10 cellular contexts compared by ENCODE assay signal in the genomic region with DNA sequence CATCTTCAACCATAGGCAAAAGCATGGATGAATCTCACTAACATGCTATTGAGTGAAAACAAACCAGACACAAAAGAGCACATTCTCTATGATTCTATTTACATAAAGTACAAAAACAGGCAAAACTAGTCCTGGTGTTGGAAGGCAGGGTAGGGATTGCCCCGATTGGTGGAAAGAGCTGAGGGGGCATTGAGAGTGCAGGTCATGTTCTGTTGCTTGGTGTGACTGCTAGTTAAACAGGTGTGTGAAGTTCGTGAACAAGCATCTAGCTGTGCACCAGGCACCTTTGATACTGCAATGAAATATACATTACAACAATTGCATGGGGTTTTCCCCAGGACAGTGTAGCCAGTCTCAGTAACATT. TPM values are rescaled to one million over a fixed set of nuclear protein-coding genes. Genes with fewer than 3 reads are reported as not detected.
DNase-seq lines count a peak whose midpoint lies in the region; ATAC-seq and TF ChIP-seq lines count a peak whose summit lies in the region.
"Had no signal": no experiment of that assay in that cellular context is flagged by ENCODE, and none has a peak within 500 bp of the region (broad histone marks: within the 10 kb centered on the region; RNA-seq: fewer than 3 reads in every experiment).

No MANE protein-coding gene starts in this region.

- no peaks in the 10 kb centered on the region for H3F3A ChIP-seq in MM.1S (ENCODE audit: insufficient read depth, low read length)

- no peaks in the 10 kb centered on the region for H3K79me2 ChIP-seq in MM.1S (ENCODE audit: low read length)

- H3K9me2 ChIP-seq in MM.1S (replicated peaks; ENCODE audit: insufficient read depth, low read length) = no peaks in the 10 kb centered on the region

- peak overlapping the region; percentile 75; the same call in 1 of the 2 replicates for H3K4me2 ChIP-seq in MM.1S (ENCODE audit: low read depth, low read length)

- no peaks in the 10 kb centered on the region for H3K9me3 ChIP-seq in MM.1S (replicated peaks; ENCODE audit: insufficient read depth, low read length)

- peaks cover 81% of the 10 kb centered on the region for H3K27me3 Mint-ChIP-seq in nephron progenitor cell (ENCODE audit: low read depth, poor library complexity)

- H3K4me3 ChIP-seq in MM.1S (ENCODE audit: low read length) = peak overlapping the region; percentile 61

- no peaks in the 10 kb centered on the region for H3K4me1 ChIP-seq in MM.1S (ENCODE audit: low read length)

- H2AFZ ChIP-seq in MM.1S (ENCODE audit: low read length) = peak overlapping the region; percentile 77

- H3K4me3 Mint-ChIP-seq in nephron progenitor cell = peak overlapping the region; percentile 80

- DNase-seq in MM.1S = no peak
- DNase-seq in nephron progenitor cell = no peak
- no peak for DNase-seq in GM10266 (ENCODE audit: extremely low spot score)
- DNase-seq in T1000 (lab: John Stamatoyannopoulos, UW) = no peak
- DNase-seq in NCI-H2107 treated with DMSO at 0.1 percent for 48 hours (lab: John Stamatoyannopoulos, UW; ENCODE audit: unreplicated experiment) = no peak
- DNase-seq in NCI-H524 (lab: John Stamatoyannopoulos, UW) = no peak
- DNase-seq: stimulated activated CD4-positive, alpha-beta T cell treated with anti-CD3 and anti-CD28 coated beads, Interleukin-15, amount 100 ng/mL, for 24 hours had no signal

- H3K4me1 Mint-ChIP-seq in nephron progenitor cell = peaks cover 12% of the 10 kb centered on the region

- peaks cover 6% of the 10 kb centered on the region; the same call in 1 of the 2 replicates for H3K27me3 ChIP-seq in MM.1S (replicated peaks; ENCODE audit: insufficient read depth, low read length)

- TF ChIP-seq CTCF in 22Rv1 (IDR thresholded peaks at IDR 0.05) = no peak
- no peak for TF ChIP-seq CTCF in MM.1S (IDR thresholded peaks at IDR 0.05; ENCODE audit: low read length)
- TF ChIP-seq CTCF in nephron progenitor cell (IDR thresholded peaks at IDR 0.05) = no peak
- TF ChIP-seq CTCF in GM10266 (IDR thresholded peaks at IDR 0.05; ENCODE audit: control insufficient read depth, insufficient read depth, low read depth, missing control alignments) = no peak

- H4K20me1 ChIP-seq in MM.1S (ENCODE audit: insufficient read depth, low read length) = no peaks in the 10 kb centered on the region

- peaks cover 3% of the 10 kb centered on the region for H3K9me3 Mint-ChIP-seq in nephron progenitor cell

- ATAC-seq in esophagus mucosa = peak; percentile 6

- H3K9ac ChIP-seq in MM.1S (ENCODE audit: low read length) = no peak overlapping the region

- H3K27ac ChIP-seq in 22Rv1 = peak overlapping the region; percentile 54
- no peak overlapping the region for H3K27ac ChIP-seq in MM.1S (ENCODE audit: low read length)

- H3K36me3 ChIP-seq in MM.1S (replicated peaks; ENCODE audit: insufficient read depth, low read length) = no peaks in the 10 kb centered on the region

- no peaks in the 10 kb centered on the region for H3K36me3 Mint-ChIP-seq in nephron progenitor cell (ENCODE audit: low read depth)

- no peak overlapping the region for H3K27ac Mint-ChIP-seq in nephron progenitor cell

RNA-seq across cellular contexts. Expression of a gene that starts 26.3 kb away (rescaled TPM):
- total RNA-seq in esophagus mucosa = 4.7 TPM
- total RNA-seq: activated CD8-positive, alpha-beta memory T cell treated with anti-CD3 and anti-CD28 coated beads for 36 hours had no signal
